In genomic region chr4:26076000-26076587, GRCh38 we compare ENCODE assay signal across 8 cellular contexts.
DNase-seq lines count a peak whose midpoint lies in the region; ATAC-seq lines count a peak whose summit lies in the region.

No MANE protein-coding gene starts in this region.

- H3K4me2 ChIP-seq in BLaER1 treated with 17β-estradiol and CSF1 and Interleukin-3, amounts not matched to agents 10 nM and 100 nM: peak overlapping the region in 7 of 11 experiments; percentile 10 to 85 (median 77); a peak in 13 of 22 replicates

- no peaks in the 10 kb centered on the region for H3K36me3 ChIP-seq in BLaER1 treated with 17β-estradiol and CSF1 and Interleukin-3, amounts not matched to agents 10 nM and 100 nM
- H3K36me3 ChIP-seq in naive thymus-derived CD4-positive, alpha-beta T cell (ENCODE audit: control insufficient read depth in 2 of 3, insufficient read depth in 3 of 3, low read length in 3 of 3): no peaks in the 10 kb centered on the region

- DNase-seq in activated T-helper 9 cell treated with anti-CD3 and anti-CD28 coated beads, Interleukin-2, amount 50 U/mL, for 16 hours (ENCODE audit: low read depth): peak; percentile 25
- DNase-seq in naive thymus-derived CD4-positive, alpha-beta T cell: peak in 1 of 9 donors; percentile 53
- DNase-seq in head of caudate nucleus: no peak
- no peak for DNase-seq in NCI-H1436 treated with DMSO at 0.1 percent for 48 hours (lab: John Stamatoyannopoulos, UW)
- DNase-seq in NCI-H2196 (lab: John Stamatoyannopoulos, UW; ENCODE audit: unreplicated experiment): no peak

- H3K36me3 Mint-ChIP-seq in naive thymus-derived CD4-positive, alpha-beta T cell: peaks cover 0 to 30% (median 0%) of the 10 kb centered on the region in 5 donors

- H3K27me3 ChIP-seq in BLaER1 treated with 17β-estradiol and CSF1 and Interleukin-3, amounts not matched to agents 10 nM and 100 nM: no peaks in the 10 kb centered on the region
- H3K27me3 ChIP-seq in naive thymus-derived CD4-positive, alpha-beta T cell (ENCODE audit: control insufficient read depth in 2 of 2, insufficient read depth in 2 of 2, low read length in 2 of 2): no peaks in the 10 kb centered on the region

- H3K4me3 ChIP-seq in BLaER1 treated with 17β-estradiol and CSF1 and Interleukin-3, amounts not matched to agents 10 nM and 100 nM: no peak overlapping the region
- no peak overlapping the region for H3K4me3 ChIP-seq in naive thymus-derived CD4-positive, alpha-beta T cell (ENCODE audit: low read length)

- peaks cover 0 to 25% (median 0%) of the 10 kb centered on the region in 11 donors for H3K9me3 Mint-ChIP-seq in naive thymus-derived CD4-positive, alpha-beta T cell

- H3K9ac ChIP-seq in BLaER1 treated with 17β-estradiol and CSF1 and Interleukin-3, amounts not matched to agents 10 nM and 100 nM: peak overlapping the region in 7 of 11 experiments; percentile 25 to 91 (median 76); a peak in 13 of 22 replicates

- peaks cover 0 to 20% (median 9%) of the 10 kb centered on the region in 11 experiments; a peak in 14 of 22 replicates for H3K9me3 ChIP-seq in BLaER1 treated with 17β-estradiol and CSF1 and Interleukin-3, amounts not matched to agents 10 nM and 100 nM (replicated peaks in 1 of 11)
- H3K9me3 ChIP-seq in naive thymus-derived CD4-positive, alpha-beta T cell (ENCODE audit: control insufficient read depth in 2 of 3, low read length in 3 of 3): no peaks in the 10 kb centered on the region

- H3K27me3 Mint-ChIP-seq in naive thymus-derived CD4-positive, alpha-beta T cell: peaks cover 0 to 15% (median 0%) of the 10 kb centered on the region in 5 donors

- peak overlapping the region in 1 of 9 donors; percentile 91 for H3K27ac Mint-ChIP-seq in naive thymus-derived CD4-positive, alpha-beta T cell

- intact Hi-C loops in naive thymus-derived CD4-positive, alpha-beta T cell (cut with micrococcal nuclease): loop anchor here in 1 of 2 donors (1.0 to 10.0 kb wide), 3 partner anchors 12 to 809 kb away; no protein-coding TSS in a partner anchor
- intact Hi-C loops in head of caudate nucleus (cut with DNase I): no loop called here

- ATAC-seq in GM19452 (IDR thresholded peaks at IDR 0.05; ENCODE audit: unreplicated experiment): peak; percentile 86
- ATAC-seq in HG03457 (IDR thresholded peaks at IDR 0.05; ENCODE audit: unreplicated experiment): peak; percentile 75
- peak; percentile 77 for ATAC-seq in naive thymus-derived CD4-positive, alpha-beta T cell

- no peaks in the 10 kb centered on the region for H4K20me1 ChIP-seq in BLaER1 treated with 17β-estradiol and CSF1 and Interleukin-3, amounts not matched to agents 10 nM and 100 nM

- H3K4me1 Mint-ChIP-seq in naive thymus-derived CD4-positive, alpha-beta T cell: peaks cover 3 to 63% (median 14%) of the 10 kb centered on the region in 7 donors

- peak overlapping the region in 1 of 10 donors; percentile 63 for H3K4me3 Mint-ChIP-seq in naive thymus-derived CD4-positive, alpha-beta T cell

- POLR2A ChIA-PET in naive thymus-derived CD4-positive, alpha-beta T cell (lab: Charles Lee): no interaction called here

- peak overlapping the region in 9 of 11 experiments; percentile 5 to 99 (median 86); a peak in 16 of 22 replicates for H3K27ac ChIP-seq in BLaER1 treated with 17β-estradiol and CSF1 and Interleukin-3, amounts not matched to agents 10 nM and 100 nM
- no peak overlapping the region for H3K27ac ChIP-seq in naive thymus-derived CD4-positive, alpha-beta T cell (ENCODE audit: low read depth, low read length)

- CTCF ChIA-PET in naive thymus-derived CD4-positive, alpha-beta T cell (lab: Charles Lee): no interaction called here

- peaks cover 0 to 98% (median 34%) of the 10 kb centered on the region in 10 experiments; a peak in 15 of 20 replicates for H3K4me1 ChIP-seq in BLaER1 treated with 17β-estradiol and CSF1 and Interleukin-3, amounts not matched to agents 10 nM and 100 nM
- peaks cover 0 to 15% of the 10 kb centered on the region in 2 donors for H3K4me1 ChIP-seq in naive thymus-derived CD4-positive, alpha-beta T cell (ENCODE audit: control insufficient read depth in 2 of 2, insufficient read depth in 2 of 2, low read length in 2 of 2)
